ENCODE assay signal across 8 cellular contexts in genomic region chr6:99868074-99868702, GRCh38.
DNase-seq lines count a peak whose midpoint lies in the region; ATAC-seq and TF ChIP-seq lines count a peak whose summit lies in the region.

No MANE protein-coding gene starts in this region.

- peak; percentile 94 for ATAC-seq in GM18858 (IDR thresholded peaks at IDR 0.05; ENCODE audit: unreplicated experiment)
- peak; percentile 89 for ATAC-seq in HG03066 (IDR thresholded peaks at IDR 0.05; ENCODE audit: low read depth, unreplicated experiment)

- no peaks in the 10 kb centered on the region for H4K20me1 ChIP-seq in mammary epithelial cell (ENCODE audit: insufficient read depth, low read length)

- no peaks in the 10 kb centered on the region for H3K4me1 ChIP-seq in mammary epithelial cell (ENCODE audit: insufficient read depth, low read length)

- no peaks in the 10 kb centered on the region for H3K36me3 ChIP-seq in mammary epithelial cell (ENCODE audit: insufficient read depth, low read length)

- no peak for DNase-seq in AG04449 (ENCODE audit: low read depth, low spot score)
- peak; percentile 1 for DNase-seq in NCI-H2081 treated with DMSO at 0.1 percent for 48 hours (lab: John Stamatoyannopoulos, UW)
- DNase-seq in mammary epithelial cell: peak; percentile 48
- DNase-seq in islet precursor cell: peak; percentile 79
- DNase-seq in stimulated activated CD4-positive, alpha-beta T cell treated with anti-CD3 and anti-CD28 coated beads, Interleukin-1b, Interleukin-23, amount 100 ng/mL, for 48 hours: peak; percentile 66

- H3K9ac ChIP-seq in mammary epithelial cell (ENCODE audit: insufficient read depth, low read length): no peak overlapping the region

- BruUV-seq in mammary epithelial cell (replicated peaks; lab: Mats Ljungman, UMichigan): no TSS peak

- no peaks in the 10 kb centered on the region for H3K79me2 ChIP-seq in mammary epithelial cell (ENCODE audit: insufficient read depth, low read length)

- peaks cover 4% of the 10 kb centered on the region for H3K27me3 ChIP-seq in mammary epithelial cell (ENCODE audit: insufficient read depth, low read length)

- CTCF ChIA-PET in AG04449 (lab: Yijun Ruan, JAX): interaction anchor here (0.7 to 10.6 kb wide), 48 partner anchors 9 to 973 kb away, joined by 3 to 350 read pairs (median 5); partner anchors contain the start of gene MCHR2
- CTCF ChIA-PET in mammary epithelial cell (lab: Charles Lee; ENCODE audit: low non-redundant PET): interaction anchor here (0.6 kb wide), 4 partner anchors 133 to 400 kb away, joined by 3 read pairs; no protein-coding TSS in a partner anchor

- H3K27ac ChIP-seq in VCaP (no peak overlapping the region), mammary epithelial cell (ENCODE audit: insufficient read depth, low read depth, low read length) (no peak overlapping the region)

- dilution Hi-C loops in mammary epithelial cell (cut with HindIII; ENCODE audit: low sequenced_read_pairs): no loop called here

- H3K4me3 ChIP-seq in AG04449 (ENCODE audit: low read depth, low read length): peak overlapping the region; percentile 24
- H3K4me3 ChIP-seq in mammary epithelial cell (replicated peaks in 1 of 3; ENCODE audit: insufficient read depth in 1 of 3, low read depth in 2 of 3, low read length in 3 of 3): no peak overlapping the region

- peak overlapping the region; percentile 29 for H3K4me2 ChIP-seq in mammary epithelial cell (ENCODE audit: insufficient read depth, low read depth, low read length)

- in situ Hi-C loops in mammary epithelial cell (cut with MboI; ENCODE audit: low sequenced_read_pairs in 2 of 2): loop anchor here (5.0 to 10.0 kb wide), 2 partner anchors 224 to 227 kb away; no protein-coding TSS in a partner anchor

- WGBS in mammary epithelial cell (ENCODE audit: low coverage, missing lambda C conversion rate): 14% methylated on average over 13 of the region's 13 CpGs

- POLR2A ChIA-PET in AG04449 (lab: Yijun Ruan, JAX): no interaction called here

- intact Hi-C loops in mammary epithelial cell (cut with micrococcal nuclease): loop anchor here (1.0 to 10.0 kb wide), 4 partner anchors 37 to 607 kb away; no protein-coding TSS in a partner anchor

- H2AFZ ChIP-seq in mammary epithelial cell (ENCODE audit: low read depth, low read length): peak overlapping the region; percentile 31

- TF ChIP-seq CTCF in AG04449 (IDR thresholded peaks at IDR 0.05; ENCODE audit: insufficient read depth, low read length, missing control alignments): peak; percentile 80
- peak; percentile 91 for TF ChIP-seq CTCF in VCaP (conservative IDR thresholded peaks at IDR 0.05)
- peak; percentile 80 for TF ChIP-seq CTCF in mammary epithelial cell (conservative IDR thresholded peaks at IDR 0.05 in 1 of 2, IDR thresholded peaks at IDR 0.05 in 1 of 2; ENCODE audit: extremely low read depth in 1 of 2, insufficient read depth in 1 of 2, low read depth in 1 of 2, low read length in 2 of 2)

- no peaks in the 10 kb centered on the region for H3K9me3 ChIP-seq in mammary epithelial cell (replicated peaks; ENCODE audit: insufficient read depth, low read length)
